Comparison of ENCODE assay signal across 1 cellular context in the genomic region with DNA sequence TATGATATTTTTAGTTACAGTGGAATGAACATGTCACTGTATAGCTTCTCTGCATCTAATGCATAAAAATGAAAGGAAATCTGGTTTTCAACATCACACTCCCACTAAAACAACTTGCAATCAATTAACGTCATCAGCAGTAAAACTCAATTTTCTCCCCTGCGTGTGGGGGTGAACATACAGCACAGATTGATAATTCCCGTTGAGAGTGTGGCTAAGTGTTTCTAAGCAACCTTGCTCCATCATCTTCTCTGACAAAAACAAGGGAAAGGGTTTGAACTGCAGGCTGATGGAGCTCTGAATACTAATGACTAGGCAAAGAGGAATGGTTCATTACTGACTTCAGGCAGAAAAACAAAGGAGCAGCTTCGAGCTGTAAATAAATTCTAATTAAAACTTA.
TF ChIP-seq lines count a peak whose summit lies in the region.

No MANE protein-coding gene starts in this region.

TF ChIP-seq in SK-N-SH, 30 proteins besides CTCF, POLR2A, EP300 and RAD21 (continued from another document):
- TF ChIP-seq SMC3 (IDR thresholded peaks at IDR 0.05; ENCODE audit: low read depth, low read length) (no peak), POLR2AphosphoS5 (IDR thresholded peaks at IDR 0.05; ENCODE audit: low read depth, low read length) (no peak), SIN3A (IDR thresholded peaks at IDR 0.05; ENCODE audit: borderline replicate concordance, low read depth, low read length) (no peak), USF2 (IDR thresholded peaks at IDR 0.05; ENCODE audit: borderline replicate concordance, low read depth, low read length) (no peak), ELF1 (IDR thresholded peaks at IDR 0.05) (no peak), TEAD4 (IDR thresholded peaks at IDR 0.05; ENCODE audit: borderline replicate concordance, insufficient read depth) (no peak), YY1 (IDR thresholded peaks at IDR 0.05; ENCODE audit: low read depth) (no peak)
- TF ChIP-seq, protein P1, sequence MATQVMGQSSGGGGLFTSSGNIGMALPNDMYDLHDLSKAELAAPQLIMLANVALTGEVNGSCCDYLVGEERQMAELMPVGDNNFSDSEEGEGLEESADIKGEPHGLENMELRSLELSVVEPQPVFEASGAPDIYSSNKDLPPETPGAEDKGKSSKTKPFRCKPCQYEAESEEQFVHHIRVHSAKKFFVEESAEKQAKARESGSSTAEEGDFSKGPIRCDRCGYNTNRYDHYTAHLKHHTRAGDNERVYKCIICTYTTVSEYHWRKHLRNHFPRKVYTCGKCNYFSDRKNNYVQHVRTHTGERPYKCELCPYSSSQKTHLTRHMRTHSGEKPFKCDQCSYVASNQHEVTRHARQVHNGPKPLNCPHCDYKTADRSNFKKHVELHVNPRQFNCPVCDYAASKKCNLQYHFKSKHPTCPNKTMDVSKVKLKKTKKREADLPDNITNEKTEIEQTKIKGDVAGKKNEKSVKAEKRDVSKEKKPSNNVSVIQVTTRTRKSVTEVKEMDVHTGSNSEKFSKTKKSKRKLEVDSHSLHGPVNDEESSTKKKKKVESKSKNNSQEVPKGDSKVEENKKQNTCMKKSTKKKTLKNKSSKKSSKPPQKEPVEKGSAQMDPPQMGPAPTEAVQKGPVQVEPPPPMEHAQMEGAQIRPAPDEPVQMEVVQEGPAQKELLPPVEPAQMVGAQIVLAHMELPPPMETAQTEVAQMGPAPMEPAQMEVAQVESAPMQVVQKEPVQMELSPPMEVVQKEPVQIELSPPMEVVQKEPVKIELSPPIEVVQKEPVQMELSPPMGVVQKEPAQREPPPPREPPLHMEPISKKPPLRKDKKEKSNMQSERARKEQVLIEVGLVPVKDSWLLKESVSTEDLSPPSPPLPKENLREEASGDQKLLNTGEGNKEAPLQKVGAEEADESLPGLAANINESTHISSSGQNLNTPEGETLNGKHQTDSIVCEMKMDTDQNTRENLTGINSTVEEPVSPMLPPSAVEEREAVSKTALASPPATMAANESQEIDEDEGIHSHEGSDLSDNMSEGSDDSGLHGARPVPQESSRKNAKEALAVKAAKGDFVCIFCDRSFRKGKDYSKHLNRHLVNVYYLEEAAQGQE (IDR thresholded peaks at IDR 0.05; ENCODE audit: low read depth, low read length), result no peak
- TF ChIP-seq, protein P2, sequence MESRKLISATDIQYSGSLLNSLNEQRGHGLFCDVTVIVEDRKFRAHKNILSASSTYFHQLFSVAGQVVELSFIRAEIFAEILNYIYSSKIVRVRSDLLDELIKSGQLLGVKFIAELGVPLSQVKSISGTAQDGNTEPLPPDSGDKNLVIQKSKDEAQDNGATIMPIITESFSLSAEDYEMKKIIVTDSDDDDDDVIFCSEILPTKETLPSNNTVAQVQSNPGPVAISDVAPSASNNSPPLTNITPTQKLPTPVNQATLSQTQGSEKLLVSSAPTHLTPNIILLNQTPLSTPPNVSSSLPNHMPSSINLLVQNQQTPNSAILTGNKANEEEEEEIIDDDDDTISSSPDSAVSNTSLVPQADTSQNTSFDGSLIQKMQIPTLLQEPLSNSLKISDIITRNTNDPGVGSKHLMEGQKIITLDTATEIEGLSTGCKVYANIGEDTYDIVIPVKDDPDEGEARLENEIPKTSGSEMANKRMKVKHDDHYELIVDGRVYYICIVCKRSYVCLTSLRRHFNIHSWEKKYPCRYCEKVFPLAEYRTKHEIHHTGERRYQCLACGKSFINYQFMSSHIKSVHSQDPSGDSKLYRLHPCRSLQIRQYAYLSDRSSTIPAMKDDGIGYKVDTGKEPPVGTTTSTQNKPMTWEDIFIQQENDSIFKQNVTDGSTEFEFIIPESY (IDR thresholded peaks at IDR 0.05; ENCODE audit: borderline replicate concordance, low read depth), result no peak
TF ChIP-seq in SK-N-SH: peak in this region for 0.
